Comparison of ENCODE assay signal across 11 cellular contexts in genomic region chr22:34055525-34056200, GRCh38.
A peak's percentile ranks its signal among the peaks of the same experiment; 100 is the strongest.
DNase-seq lines count a peak whose midpoint lies in the region; ATAC-seq lines count a peak whose summit lies in the region.
"Had no signal": no experiment of that assay in that cellular context is flagged by ENCODE, and none has a peak within 500 bp of the region (broad histone marks: within the 10 kb centered on the region; RNA-seq: fewer than 3 reads in every experiment).

No MANE protein-coding gene starts in this region.

- DNase-seq in DMS53 (lab: John Stamatoyannopoulos, UW) (peak; percentile 1), DMS53 treated with DMSO at 0.1 percent for 48 hours (lab: John Stamatoyannopoulos, UW; ENCODE audit: unreplicated experiment) (no peak), HK-2 (ENCODE audit: unreplicated experiment) (peak; percentile 4), RPMI8226 (peak; percentile 9), left kidney (ENCODE audit: low read depth, low spot score) (peak; percentile 61), GM19238 (ENCODE audit: insufficient read length, low spot score) (no peak)
- DNase-seq: colonic mucosa, hippocampal formation, T-cell had no signal

- ATAC-seq in GM19467 (IDR thresholded peaks at IDR 0.05; ENCODE audit: unreplicated experiment) = no peak
- ATAC-seq in GM21786 (IDR thresholded peaks at IDR 0.05; ENCODE audit: unreplicated experiment) = no peak
- ATAC-seq: T-cell had no signal

Comparison
In these comparisons a context has a peak if more than half of its experiments do, and no peak if none do; other contexts are left out.
1. DNase-seq: peak in DMS53 (single experiment), HK-2 (single experiment), RPMI8226 (single experiment) and left kidney (single experiment); none in DMS53 treated with DMSO at 0.1 percent for 48 hours (single experiment) and GM19238 (single experiment).